In the genomic region with DNA sequence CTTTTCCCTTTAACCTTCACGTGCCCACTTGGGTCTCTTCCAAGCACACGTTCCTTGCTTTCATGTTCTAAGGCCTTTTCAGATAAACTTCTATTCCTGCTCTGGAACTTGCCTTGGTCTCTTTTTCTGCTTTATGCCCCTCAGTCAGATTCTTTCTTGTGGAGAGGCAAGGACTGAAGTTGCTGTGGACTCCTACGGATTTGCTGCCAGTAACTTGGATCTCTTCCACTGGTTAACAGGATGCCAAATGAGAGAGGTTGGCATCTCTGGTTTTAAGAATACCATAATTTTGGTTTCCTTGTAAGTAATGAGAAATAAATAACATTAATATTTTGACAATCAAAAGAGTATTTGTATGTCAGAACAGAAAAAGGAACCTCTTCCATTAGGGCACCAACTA, we compare ENCODE assay signal across 14 cellular contexts. TPM values are rescaled to one million over a fixed set of nuclear protein-coding genes. Genes with fewer than 3 reads are reported as not detected.
DNase-seq lines count a peak whose midpoint lies in the region; ATAC-seq and TF ChIP-seq lines count a peak whose summit lies in the region.
"Had no signal": no experiment of that assay in that cellular context is flagged by ENCODE, and none has a peak within 500 bp of the region (broad histone marks: within the 10 kb centered on the region; RNA-seq: fewer than 3 reads in every experiment).

No MANE protein-coding gene starts in this region.

- H3K4me1 ChIP-seq in left ventricle myocardium inferior = peaks cover 21% of the 10 kb centered on the region
- peaks cover 6 to 12% (median 9%) of the 10 kb centered on the region in 4 donors for H3K4me1 ChIP-seq in esophagus muscularis mucosa
- H3K4me1 ChIP-seq in thyroid gland = peaks cover 15 to 19% of the 10 kb centered on the region in 2 donors
- H3K4me1 ChIP-seq in SJCRH30 = peaks cover 9% of the 10 kb centered on the region

- TF ChIP-seq CTCF in left ventricle myocardium inferior (IDR thresholded peaks at IDR 0.05; ENCODE audit: borderline replicate concordance) = no peak
- TF ChIP-seq CTCF in esophagus muscularis mucosa (IDR thresholded peaks at IDR 0.05) = no peak
- no peak for TF ChIP-seq CTCF in thyroid gland (IDR thresholded peaks at IDR 0.05)

- no peaks in the 10 kb centered on the region for H3K9me3 ChIP-seq in left ventricle myocardium inferior (replicated peaks)
- no peaks in the 10 kb centered on the region for H3K9me3 ChIP-seq in SK-N-MC (ENCODE audit: low read depth, low read length)
- no peaks in the 10 kb centered on the region for H3K9me3 ChIP-seq in esophagus muscularis mucosa
- no peaks in the 10 kb centered on the region for H3K9me3 ChIP-seq in thyroid gland
- no peaks in the 10 kb centered on the region for H3K9me3 ChIP-seq in SJCRH30 (replicated peaks)

- WGBS in esophagus muscularis mucosa = 60% methylated on average over 3 of the region's 3 CpGs
- 30 to 42% methylated on average over 3 of the region's 3 CpGs for WGBS in thyroid gland, 2 donors

- H3K4me3 ChIP-seq in left ventricle myocardium inferior = no peak overlapping the region
- no peak overlapping the region for H3K4me3 ChIP-seq in SK-N-MC
- no peak overlapping the region for H3K4me3 ChIP-seq in esophagus muscularis mucosa
- H3K4me3 ChIP-seq in thyroid gland (replicated peaks in 1 of 3) = no peak overlapping the region
- H3K4me3 ChIP-seq in SJCRH30 = no peak overlapping the region
- H3K4me3 ChIP-seq: GM12878, GM23248 had no signal

- peak overlapping the region; percentile 9 for H3K9ac ChIP-seq in SK-N-MC (ENCODE audit: insufficient read length)
- H3K9ac ChIP-seq: GM23248 had no signal

- intact Hi-C loops in left ventricle myocardium inferior (cut with micrococcal nuclease) (no loop called here), left cardiac atrium (cut with DNase I) (no loop called here), esophagus muscularis mucosa (cut with DNase I) (no loop called here), thyroid gland (cut with DNase I) (no loop called here)

- H3K27me3 ChIP-seq in left ventricle myocardium inferior (ENCODE audit: low read depth) = no peaks in the 10 kb centered on the region
- H3K27me3 ChIP-seq in esophagus muscularis mucosa = no peaks in the 10 kb centered on the region
- no peaks in the 10 kb centered on the region for H3K27me3 ChIP-seq in thyroid gland
- no peaks in the 10 kb centered on the region for H3K27me3 ChIP-seq in SJCRH30

- TF ChIP-seq POLR2A in esophagus muscularis mucosa (IDR thresholded peaks at IDR 0.05; ENCODE audit: low read depth) = no peak
- TF ChIP-seq POLR2A in thyroid gland (IDR thresholded peaks at IDR 0.05) = no peak

- ATAC-seq in left cardiac atrium = no peak
- ATAC-seq: GM12878, HCT116 had no signal

- no peak for TF ChIP-seq EP300 in esophagus muscularis mucosa (IDR thresholded peaks at IDR 0.05)

- H3K36me3 ChIP-seq in left ventricle myocardium inferior (peaks cover 4% of the 10 kb centered on the region), SK-N-MC (ENCODE audit: insufficient read depth, low read length) (no peaks in the 10 kb centered on the region), esophagus muscularis mucosa (peaks cover 0 to 7% (median 0%) of the 10 kb centered on the region in 4 donors), thyroid gland (no peaks in the 10 kb centered on the region), SJCRH30 (0 out of 2 replicates have a peak, but pooled peaks cover 2% of the 10 kb centered on the region)

- H3K27ac ChIP-seq in left ventricle myocardium inferior (replicated peaks) (peak overlapping the region; percentile 60), SK-N-MC (no peak overlapping the region), esophagus muscularis mucosa (replicated peaks in 1 of 4) (peak overlapping the region in 3 of 4 donors; percentile 7 to 10 (median 8)), thyroid gland (peak overlapping the region in 2 of 3 donors; percentile 8 to 17), SJCRH30 (no peak overlapping the region)
- H3K27ac ChIP-seq: GM23248 had no signal

- DNase-seq in left ventricle myocardium inferior (no peak), left cardiac atrium (no peak), SK-N-MC (ENCODE audit: low read depth, low spot score) (no peak), esophagus muscularis mucosa (ENCODE audit: extremely low spot score) (no peak), thyroid gland (no peak), DMS153 (lab: John Stamatoyannopoulos, UW) (no peak), SJCRH30 (no peak), DMS114 treated with DMSO at 0.1 percent for 48 hours (lab: John Stamatoyannopoulos, UW; ENCODE audit: unreplicated experiment) (no peak)
- DNase-seq: GM23248; NCI-H1105; NK-92 treated with Interleukin-12 subunit alpha and Interleukin-12 subunit beta, amount 100 ng/mL, for 24 hours; SHP77 treated with DMSO at 0.1 percent for 48 hours had no signal

RNA-seq across cellular contexts. Expression of a gene that starts 33.0 kb away (rescaled TPM):
- 63.7 TPM for total RNA-seq in left ventricle myocardium inferior
- 10 to 100 TPM; 48.6 to 51.8 TPM for total RNA-seq in left cardiac atrium
- 10 to 100 TPM; 25.1 to 42.4 (median 37.2) TPM for total RNA-seq in esophagus muscularis mucosa
- 100 to 1,000 TPM in 2 of 4 donors, 10 to 100 TPM in 2; 76.0 to 132 (median 100) TPM for total RNA-seq in thyroid gland
- total RNA-seq in SJCRH30 (2014; rRNA removed; shearing (Covaris generic)) = 48.9 and 51.4 TPM in 2 replicates

RNA-seq across cellular contexts. Expression of a gene that starts 50.1 kb away (rescaled TPM):
- total RNA-seq in left ventricle myocardium inferior (92.7 TPM), left cardiac atrium (100 to 1,000 TPM in 1 of 2 donors, 10 to 100 TPM in 1; 96.8 to 110 TPM), esophagus muscularis mucosa (10 to 100 TPM; 74.4 to 86.8 (median 79.5) TPM), thyroid gland (10 to 100 TPM; 84.4 to 96.5 (median 88.7) TPM)
- 406 and 424 TPM in 2 replicates for total RNA-seq in SJCRH30 (2014; rRNA removed; shearing (Covaris generic))

Comparison
In these comparisons a context has a peak if more than half of its experiments do, and no peak if none do; other contexts are left out.
1. H3K27ac ChIP-seq: peak in left ventricle myocardium inferior (single experiment), esophagus muscularis mucosa (3 of 4) and thyroid gland (2 of 3); none in SK-N-MC (single experiment) and SJCRH30 (single experiment).